In the genomic region with DNA sequence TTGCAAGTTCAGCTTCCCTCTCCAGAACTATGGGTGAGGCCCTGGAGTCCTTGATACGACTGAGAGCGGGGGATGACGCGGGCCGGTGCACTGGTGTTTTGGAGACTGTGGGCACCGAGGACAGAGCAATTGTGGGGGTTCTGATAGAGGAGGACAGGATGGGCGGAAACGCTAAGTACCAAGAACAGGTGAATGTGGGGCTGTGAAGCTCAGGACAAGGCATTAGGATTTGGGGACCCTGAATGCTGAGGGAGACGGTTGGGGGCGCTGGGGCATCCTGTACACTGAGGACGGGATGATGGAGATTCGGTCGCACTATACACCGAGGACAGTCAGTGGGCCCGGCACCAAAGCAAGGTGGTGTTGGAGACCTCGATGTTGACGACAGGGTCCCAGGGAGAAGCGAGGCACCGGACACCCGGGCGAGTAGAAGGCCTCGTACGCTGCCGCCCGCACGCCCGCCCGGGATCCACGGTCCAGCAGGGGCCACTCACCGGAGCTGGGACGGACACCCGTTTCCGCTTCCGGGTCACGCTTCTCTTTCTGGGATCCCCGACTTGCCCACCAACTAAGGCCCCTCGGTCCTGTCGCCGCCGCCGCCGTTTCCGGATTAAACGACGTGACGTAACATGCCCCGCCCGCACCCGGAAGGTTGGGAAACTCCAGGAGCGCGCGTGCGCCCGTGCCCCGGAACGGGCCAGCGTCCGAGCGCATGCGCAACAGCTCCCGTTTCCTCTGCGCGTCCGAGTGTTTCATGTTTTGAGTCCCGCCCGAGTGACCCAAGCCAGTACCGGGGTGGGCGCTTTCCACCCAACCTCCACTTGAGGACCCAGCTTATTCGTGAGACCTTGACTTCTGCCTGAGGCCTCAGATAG, we compare ENCODE assay signal across 8 cellular contexts. TPM values are rescaled to one million over a fixed set of nuclear protein-coding genes. Genes with fewer than 3 reads are reported as not detected.
DNase-seq lines count a peak whose midpoint lies in the region; ATAC-seq lines count a peak whose summit lies in the region.

A gene (minus strand): TSS at position 612 of the 875 bp plus-strand sequence. CDS start 893 bp downstream, outside the sequence.

- H3K27me3 ChIP-seq in neuron (ENCODE audit: insufficient read depth, low read length): no peaks in the 10 kb centered on the region

- no peak within 1 kb of the TSS for H2AFZ ChIP-seq in neuron (ENCODE audit: low read depth, low read length)

- peak within 1 kb of the TSS; percentile 57 for H3K4me3 ChIP-seq in neuron (ENCODE audit: low read length)

- H3K4me3 Mint-ChIP-seq in activated T-cell treated with anti-CD3 and anti-CD28 coated beads, Interleukin-2, amount 50 U/mL, for 72 hours: peak within 1 kb of the TSS; percentile 96 to 99

- peaks cover 33% of the 10 kb centered on the region for H3K4me1 ChIP-seq in neuron (ENCODE audit: insufficient read depth, low read length)

- no peaks in the 10 kb centered on the region for H3K9me3 Mint-ChIP-seq in activated T-cell treated with anti-CD3 and anti-CD28 coated beads, Interleukin-2, amount 50 U/mL, for 72 hours

- ATAC-seq in GM19463 (IDR thresholded peaks at IDR 0.05; ENCODE audit: unreplicated experiment): peak; percentile 32
- ATAC-seq in activated T-cell treated with anti-CD3 and anti-CD28 coated beads, Interleukin-2, amount 50 U/mL, for 72 hours (replicated peaks in 1 of 2): peak; percentile 44 to 50

- no peaks in the 10 kb centered on the region for H3K27me3 Mint-ChIP-seq in activated T-cell treated with anti-CD3 and anti-CD28 coated beads, Interleukin-2, amount 50 U/mL, for 72 hours (ENCODE audit: low read depth)

- no peaks in the 10 kb centered on the region for H3K9me3 ChIP-seq in neuron (ENCODE audit: low read length)

- H3K27ac ChIP-seq in substantia nigra (ENCODE audit: low read depth, low read length, poor library complexity, severe bottlenecking): peak within 1 kb of the TSS; percentile 93

- H3K36me3 Mint-ChIP-seq in activated T-cell treated with anti-CD3 and anti-CD28 coated beads, Interleukin-2, amount 50 U/mL, for 72 hours (ENCODE audit: insufficient read depth in 2 of 2): peaks cover 19 to 21% of the 10 kb centered on the region in 2 donors

- DNase-seq in AG08395 (ENCODE audit: low spot score) (peak; percentile 99), LoVo (ENCODE audit: low spot score) (peak; percentile 95), fibroblast of the conjunctiva (ENCODE audit: low read depth) (peak; percentile 93), substantia nigra (lab: John Stamatoyannopoulos, UW) (no peak), GF-D8 (lab: John Stamatoyannopoulos, UW) (no peak)
- DNase-seq in activated T-cell treated with anti-CD3 and anti-CD28 coated beads, Interleukin-2, amount 50 U/mL, for 72 hours: peak; percentile 99

- H3K36me3 ChIP-seq in neuron (ENCODE audit: insufficient read depth, low read length): peaks cover 51% of the 10 kb centered on the region

- H3K27ac Mint-ChIP-seq in activated T-cell treated with anti-CD3 and anti-CD28 coated beads, Interleukin-2, amount 50 U/mL, for 72 hours: peak within 1 kb of the TSS; percentile 97

- peaks cover 53% of the 10 kb centered on the region for H3K4me1 Mint-ChIP-seq in activated T-cell treated with anti-CD3 and anti-CD28 coated beads, Interleukin-2, amount 50 U/mL, for 72 hours (ENCODE audit: low read depth)

RNA-seq across cellular contexts. Expression of the gene that starts here (rescaled TPM):
- total RNA-seq in activated T-cell treated with anti-CD3 and anti-CD28 coated beads, Interleukin-2, amount 50 U/mL, for 72 hours: 10 to 100 TPM; 80.3 to 91.8 TPM

Comparison
In these comparisons a context has a peak if more than half of its experiments do, and no peak if none do; other contexts are left out.
1. DNase-seq: peak in AG08395 (single experiment), LoVo (single experiment), activated T-cell treated with anti-CD3 and anti-CD28 coated beads, Interleukin-2, amount 50 U/mL, for 72 hours (2 of 2) and fibroblast of the conjunctiva (single experiment); none in substantia nigra (0 of 49) and GF-D8 (single experiment).